Comparison of ENCODE assay signal across 1 cellular context in the genomic region with DNA sequence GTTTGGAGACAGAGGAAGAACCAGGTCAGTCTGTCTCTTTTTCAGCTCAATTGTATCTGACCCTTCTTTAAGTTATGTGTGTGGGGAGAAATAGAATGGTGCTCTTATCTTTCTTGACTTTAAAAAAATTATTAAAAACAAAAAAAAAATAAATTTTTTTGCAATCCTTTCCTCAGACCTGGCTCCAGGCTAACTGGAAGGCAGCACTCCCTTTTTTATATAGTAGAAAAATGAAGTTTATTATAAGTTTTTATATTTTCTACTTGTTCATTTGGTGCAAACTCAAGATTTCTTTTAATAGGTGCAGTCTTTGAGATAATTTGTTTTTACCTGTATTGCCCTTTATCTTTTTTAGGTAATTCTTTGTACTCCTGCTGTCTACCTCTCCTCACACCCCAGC.
TF ChIP-seq lines count a peak whose summit lies in the region.

No MANE protein-coding gene starts in this region.

TF ChIP-seq in HepG2, 621 proteins besides CTCF, POLR2A, EP300 and RAD21:
- TF ChIP-seq NR1H2 (CRISPR knock-in tag; IDR thresholded peaks at IDR 0.05; ENCODE audit: borderline replicate concordance, low read depth) (no peak), MIER3 (CRISPR knock-in tag; IDR thresholded peaks at IDR 0.05; ENCODE audit: borderline replicate concordance) (no peak), CENPX (CRISPR knock-in tag; IDR thresholded peaks at IDR 0.05) (no peak), FIP1L1 (IDR thresholded peaks at IDR 0.05; ENCODE audit: borderline replicate concordance, insufficient read depth, low read depth, low read length) (no peak), ZNF619 (CRISPR knock-in tag; IDR thresholded peaks at IDR 0.05) (no peak), NAIF1 (CRISPR knock-in tag; IDR thresholded peaks at IDR 0.05; ENCODE audit: borderline replicate concordance) (no peak)
- TF ChIP-seq, protein P1, sequence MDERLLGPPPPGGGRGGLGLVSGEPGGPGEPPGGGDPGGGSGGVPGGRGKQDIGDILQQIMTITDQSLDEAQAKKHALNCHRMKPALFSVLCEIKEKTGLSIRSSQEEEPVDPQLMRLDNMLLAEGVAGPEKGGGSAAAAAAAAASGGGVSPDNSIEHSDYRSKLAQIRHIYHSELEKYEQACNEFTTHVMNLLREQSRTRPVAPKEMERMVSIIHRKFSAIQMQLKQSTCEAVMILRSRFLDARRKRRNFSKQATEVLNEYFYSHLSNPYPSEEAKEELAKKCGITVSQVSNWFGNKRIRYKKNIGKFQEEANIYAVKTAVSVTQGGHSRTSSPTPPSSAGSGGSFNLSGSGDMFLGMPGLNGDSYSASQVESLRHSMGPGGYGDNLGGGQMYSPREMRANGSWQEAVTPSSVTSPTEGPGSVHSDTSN (CRISPR knock-in tag; IDR thresholded peaks at IDR 0.05), result no peak
- TF ChIP-seq, protein P2, sequence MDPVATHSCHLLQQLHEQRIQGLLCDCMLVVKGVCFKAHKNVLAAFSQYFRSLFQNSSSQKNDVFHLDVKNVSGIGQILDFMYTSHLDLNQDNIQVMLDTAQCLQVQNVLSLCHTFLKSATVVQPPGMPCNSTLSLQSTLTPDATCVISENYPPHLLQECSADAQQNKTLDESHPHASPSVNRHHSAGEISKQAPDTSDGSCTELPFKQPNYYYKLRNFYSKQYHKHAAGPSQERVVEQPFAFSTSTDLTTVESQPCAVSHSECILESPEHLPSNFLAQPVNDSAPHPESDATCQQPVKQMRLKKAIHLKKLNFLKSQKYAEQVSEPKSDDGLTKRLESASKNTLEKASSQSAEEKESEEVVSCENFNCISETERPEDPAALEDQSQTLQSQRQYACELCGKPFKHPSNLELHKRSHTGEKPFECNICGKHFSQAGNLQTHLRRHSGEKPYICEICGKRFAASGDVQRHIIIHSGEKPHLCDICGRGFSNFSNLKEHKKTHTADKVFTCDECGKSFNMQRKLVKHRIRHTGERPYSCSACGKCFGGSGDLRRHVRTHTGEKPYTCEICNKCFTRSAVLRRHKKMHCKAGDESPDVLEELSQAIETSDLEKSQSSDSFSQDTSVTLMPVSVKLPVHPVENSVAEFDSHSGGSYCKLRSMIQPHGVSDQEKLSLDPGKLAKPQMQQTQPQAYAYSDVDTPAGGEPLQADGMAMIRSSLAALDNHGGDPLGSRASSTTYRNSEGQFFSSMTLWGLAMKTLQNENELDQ (CRISPR knock-in tag; IDR thresholded peaks at IDR 0.05; ENCODE audit: borderline replicate concordance), result no peak
- TF ChIP-seq, protein P3, sequence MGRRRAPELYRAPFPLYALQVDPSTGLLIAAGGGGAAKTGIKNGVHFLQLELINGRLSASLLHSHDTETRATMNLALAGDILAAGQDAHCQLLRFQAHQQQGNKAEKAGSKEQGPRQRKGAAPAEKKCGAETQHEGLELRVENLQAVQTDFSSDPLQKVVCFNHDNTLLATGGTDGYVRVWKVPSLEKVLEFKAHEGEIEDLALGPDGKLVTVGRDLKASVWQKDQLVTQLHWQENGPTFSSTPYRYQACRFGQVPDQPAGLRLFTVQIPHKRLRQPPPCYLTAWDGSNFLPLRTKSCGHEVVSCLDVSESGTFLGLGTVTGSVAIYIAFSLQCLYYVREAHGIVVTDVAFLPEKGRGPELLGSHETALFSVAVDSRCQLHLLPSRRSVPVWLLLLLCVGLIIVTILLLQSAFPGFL (CRISPR knock-in tag; IDR thresholded peaks at IDR 0.05), result no peak
- TF ChIP-seq, protein P4, sequence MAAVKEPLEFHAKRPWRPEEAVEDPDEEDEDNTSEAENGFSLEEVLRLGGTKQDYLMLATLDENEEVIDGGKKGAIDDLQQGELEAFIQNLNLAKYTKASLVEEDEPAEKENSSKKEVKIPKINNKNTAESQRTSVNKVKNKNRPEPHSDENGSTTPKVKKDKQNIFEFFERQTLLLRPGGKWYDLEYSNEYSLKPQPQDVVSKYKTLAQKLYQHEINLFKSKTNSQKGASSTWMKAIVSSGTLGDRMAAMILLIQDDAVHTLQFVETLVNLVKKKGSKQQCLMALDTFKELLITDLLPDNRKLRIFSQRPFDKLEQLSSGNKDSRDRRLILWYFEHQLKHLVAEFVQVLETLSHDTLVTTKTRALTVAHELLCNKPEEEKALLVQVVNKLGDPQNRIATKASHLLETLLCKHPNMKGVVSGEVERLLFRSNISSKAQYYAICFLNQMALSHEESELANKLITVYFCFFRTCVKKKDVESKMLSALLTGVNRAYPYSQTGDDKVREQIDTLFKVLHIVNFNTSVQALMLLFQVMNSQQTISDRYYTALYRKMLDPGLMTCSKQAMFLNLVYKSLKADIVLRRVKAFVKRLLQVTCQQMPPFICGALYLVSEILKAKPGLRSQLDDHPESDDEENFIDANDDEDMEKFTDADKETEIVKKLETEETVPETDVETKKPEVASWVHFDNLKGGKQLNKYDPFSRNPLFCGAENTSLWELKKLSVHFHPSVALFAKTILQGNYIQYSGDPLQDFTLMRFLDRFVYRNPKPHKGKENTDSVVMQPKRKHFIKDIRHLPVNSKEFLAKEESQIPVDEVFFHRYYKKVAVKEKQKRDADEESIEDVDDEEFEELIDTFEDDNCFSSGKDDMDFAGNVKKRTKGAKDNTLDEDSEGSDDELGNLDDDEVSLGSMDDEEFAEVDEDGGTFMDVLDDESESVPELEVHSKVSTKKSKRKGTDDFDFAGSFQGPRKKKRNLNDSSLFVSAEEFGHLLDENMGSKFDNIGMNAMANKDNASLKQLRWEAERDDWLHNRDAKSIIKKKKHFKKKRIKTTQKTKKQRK (IDR thresholded peaks at IDR 0.05; ENCODE audit: low read length), result no peak
- TF ChIP-seq, protein P5, sequence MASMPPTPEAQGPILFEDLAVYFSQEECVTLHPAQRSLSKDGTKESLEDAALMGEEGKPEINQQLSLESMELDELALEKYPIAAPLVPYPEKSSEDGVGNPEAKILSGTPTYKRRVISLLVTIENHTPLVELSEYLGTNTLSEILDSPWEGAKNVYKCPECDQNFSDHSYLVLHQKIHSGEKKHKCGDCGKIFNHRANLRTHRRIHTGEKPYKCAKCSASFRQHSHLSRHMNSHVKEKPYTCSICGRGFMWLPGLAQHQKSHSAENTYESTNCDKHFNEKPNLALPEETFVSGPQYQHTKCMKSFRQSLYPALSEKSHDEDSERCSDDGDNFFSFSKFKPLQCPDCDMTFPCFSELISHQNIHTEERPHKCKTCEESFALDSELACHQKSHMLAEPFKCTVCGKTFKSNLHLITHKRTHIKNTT (CRISPR knock-in tag; IDR thresholded peaks at IDR 0.05), result no peak
- TF ChIP-seq, protein P6, sequence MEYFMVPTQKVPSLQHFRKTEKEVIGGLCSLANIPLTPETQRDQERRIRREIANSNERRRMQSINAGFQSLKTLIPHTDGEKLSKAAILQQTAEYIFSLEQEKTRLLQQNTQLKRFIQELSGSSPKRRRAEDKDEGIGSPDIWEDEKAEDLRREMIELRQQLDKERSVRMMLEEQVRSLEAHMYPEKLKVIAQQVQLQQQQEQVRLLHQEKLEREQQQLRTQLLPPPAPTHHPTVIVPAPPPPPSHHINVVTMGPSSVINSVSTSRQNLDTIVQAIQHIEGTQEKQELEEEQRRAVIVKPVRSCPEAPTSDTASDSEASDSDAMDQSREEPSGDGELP (IDR thresholded peaks at IDR 0.05; ENCODE audit: borderline replicate concordance, low read depth), result no peak
